Comparison of ENCODE assay signal across 9 cellular contexts in the genomic region with DNA sequence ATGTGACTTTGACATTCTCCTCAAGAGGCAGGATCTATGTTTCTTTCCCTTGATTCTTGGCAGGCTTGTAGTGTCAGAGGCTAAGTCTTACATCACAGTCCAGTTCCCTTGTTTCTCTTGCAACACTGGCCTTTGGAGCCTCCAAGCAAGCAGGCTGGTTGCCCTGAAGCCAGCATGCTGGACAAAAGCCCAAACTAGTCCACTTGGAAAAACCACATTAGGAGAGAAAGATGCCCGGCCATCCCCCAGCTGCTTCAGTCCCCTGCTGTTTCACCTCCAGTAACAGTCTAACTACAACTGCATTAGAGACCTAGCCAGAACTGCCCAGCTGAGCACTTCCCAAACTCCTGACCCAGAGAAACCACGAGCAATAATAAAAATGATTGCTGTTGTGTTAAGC.
DNase-seq lines count a peak whose midpoint lies in the region; ATAC-seq and TF ChIP-seq lines count a peak whose summit lies in the region.
"Had no signal": no experiment of that assay in that cellular context is flagged by ENCODE, and none has a peak within 500 bp of the region (broad histone marks: within the 10 kb centered on the region; RNA-seq: fewer than 3 reads in every experiment).

No MANE protein-coding gene starts in this region.

- H3K27me3 Mint-ChIP-seq in osteocyte (ENCODE audit: unreplicated experiment) = no peaks in the 10 kb centered on the region

- H3K4me3 ChIP-seq in BJ (ENCODE audit: low read depth, low read length) (no peak overlapping the region), gastroesophageal sphincter (no peak overlapping the region)
- H3K4me3 ChIP-seq: suprapubic skin had no signal

- H3K4me3 Mint-ChIP-seq in osteocyte (ENCODE audit: unreplicated experiment) = no peak overlapping the region

- POLR2A ChIA-PET in BJ (lab: Charles Lee) = interaction anchor here (0.9 kb wide), 1 partner anchor 89 kb away, joined by 3 read pairs; no protein-coding TSS in a partner anchor
- POLR2A ChIA-PET in RWPE1 (lab: Yijun Ruan, JAX; ENCODE audit: low non-redundant PET) = no interaction called here

- CTCF ChIA-PET in BJ (lab: Yijun Ruan, JAX) (interaction anchor here (0.7 kb wide), 1 partner anchor 31 kb away, joined by 3 read pairs; no protein-coding TSS in a partner anchor), RWPE1 (lab: Yijun Ruan, JAX) (no interaction called here)

- no peak for TF ChIP-seq EP300 in gastroesophageal sphincter (IDR thresholded peaks at IDR 0.05)

- peaks cover 5% of the 10 kb centered on the region for H3K9me3 Mint-ChIP-seq in osteocyte (ENCODE audit: unreplicated experiment)

- TF ChIP-seq CTCF in BJ (IDR thresholded peaks at IDR 0.05; ENCODE audit: insufficient read depth, low read depth, low read length) (no peak), gastroesophageal sphincter (IDR thresholded peaks at IDR 0.05) (no peak), osteocyte (IDR thresholded peaks at IDR 0.05) (no peak), RWPE1 (conservative IDR thresholded peaks at IDR 0.05; ENCODE audit: low read depth) (no peak)

- H3K36me3 ChIP-seq in BJ (ENCODE audit: control insufficient read depth, insufficient read depth, low read length) (no peaks in the 10 kb centered on the region), gastroesophageal sphincter (no peaks in the 10 kb centered on the region)
- H3K36me3 ChIP-seq: suprapubic skin had no signal

- peak overlapping the region; percentile 76 for H3K27ac Mint-ChIP-seq in osteocyte (ENCODE audit: unreplicated experiment)

- H3K4me1 Mint-ChIP-seq in osteocyte (ENCODE audit: unreplicated experiment) = peaks cover 32% of the 10 kb centered on the region

- H3K27ac ChIP-seq in gastroesophageal sphincter (no peak overlapping the region), RWPE1 (no peak overlapping the region)
- H3K27ac ChIP-seq: suprapubic skin had no signal

- no peaks in the 10 kb centered on the region for H3K9me3 ChIP-seq in gastroesophageal sphincter
- H3K9me3 ChIP-seq: suprapubic skin had no signal

- ATAC-seq in gastroesophageal sphincter (peak; percentile 85), HG02852 (IDR thresholded peaks at IDR 0.05; ENCODE audit: unreplicated experiment) (no peak)

- H3K4me1 ChIP-seq in gastroesophageal sphincter = peaks cover 0 to 12% (median 3%) of the 10 kb centered on the region in 3 donors
- H3K4me1 ChIP-seq: suprapubic skin had no signal

- H3K27me3 ChIP-seq in BJ (ENCODE audit: control insufficient read depth, insufficient read depth, low read length) (no peaks in the 10 kb centered on the region), gastroesophageal sphincter (no peaks in the 10 kb centered on the region)
- H3K27me3 ChIP-seq: suprapubic skin had no signal

- no peaks in the 10 kb centered on the region for H3K36me3 Mint-ChIP-seq in osteocyte (ENCODE audit: unreplicated experiment)

- 60% methylated on average over 1 to 2 of the region's 2 CpGs for WGBS in gastroesophageal sphincter (ENCODE audit: low coverage in 1 of 2), 2 donors

- peak; percentile 76 for DNase-seq in BJ (ENCODE audit: low read depth)
- peak; percentile 28 for DNase-seq in NCI-H69 (lab: John Stamatoyannopoulos, UW)
- DNase-seq in osteocyte (ENCODE audit: extremely low spot score, unreplicated experiment) = no peak
- no peak for DNase-seq in NCI-H187 (lab: John Stamatoyannopoulos, UW)
- no peak for DNase-seq in RWPE1 (ENCODE audit: low spot score)
- no peak for DNase-seq in stimulated activated CD4-positive, alpha-beta T cell treated with anti-CD3 and anti-CD28 coated beads, Interleukin-2, amount 100 ng/mL, for 48 hours

- no peak for TF ChIP-seq POLR2A in gastroesophageal sphincter (IDR thresholded peaks at IDR 0.05)

Comparison
In these comparisons a context has a peak if more than half of its experiments do, and no peak if none do; other contexts are left out.
1. DNase-seq: peak in BJ (single experiment) and NCI-H69 (single experiment); none in osteocyte (single experiment), NCI-H187 (0 of 2), RWPE1 (single experiment) and stimulated activated CD4-positive, alpha-beta T cell treated with anti-CD3 and anti-CD28 coated beads, Interleukin-2, amount 100 ng/mL, for 48 hours (0 of 2).